34 cellular contexts compared by ENCODE assay signal in the genomic region with DNA sequence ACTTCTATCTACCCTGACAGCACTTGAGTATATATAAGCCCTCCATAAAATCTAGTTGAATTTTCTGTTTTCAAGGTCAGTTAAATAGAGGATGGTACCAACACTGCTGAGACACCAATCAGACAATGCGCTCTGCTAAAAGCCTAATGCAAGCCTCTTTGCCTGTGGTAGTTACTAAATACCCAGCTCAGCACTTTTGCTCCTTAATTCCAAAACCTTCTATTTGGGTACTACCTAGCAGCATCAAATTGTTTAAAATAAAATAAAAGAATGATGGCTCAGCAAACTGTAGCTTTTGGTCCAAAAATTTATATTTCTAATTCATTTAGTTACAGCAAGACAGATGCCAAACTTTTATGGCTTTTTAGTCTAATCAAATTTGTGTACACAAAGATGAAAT.
"Had no signal": no experiment of that assay in that cellular context is flagged by ENCODE, and none has a peak within 500 bp of the region (broad histone marks: within the 10 kb centered on the region; RNA-seq: fewer than 3 reads in every experiment).

No MANE protein-coding gene starts in this region.

- H3K36me3 ChIP-seq: MG63 had no signal

- H3K27me3 ChIP-seq: MG63 had no signal

- H3K4me3 ChIP-seq: MG63 had no signal

- DNase-seq: Kasumi-1, MG63, MM.1S, MV-4-11, NCI-H1048, NCI-H1092, NCI-H1092 treated with DMSO at 0.1 percent for 48 hours, NCI-H1105, NCI-H1105 treated with DMSO at 0.1 percent for 48 hours, NCI-H1417, NCI-H1417 treated with DMSO at 0.1 percent for 48 hours, NCI-H1436, NCI-H1436 treated with DMSO at 0.1 percent for 48 hours, NCI-H146, NCI-H1694, NCI-H1694 treated with DMSO at 0.1 percent for 48 hours, NCI-H187, NCI-H187 treated with DMSO at 0.1 percent for 48 hours, NCI-H1930, NCI-H2029, NCI-H2029 treated with DMSO at 0.1 percent for 48 hours, NCI-H2081, NCI-H2081 treated with DMSO at 0.1 percent for 48 hours, NCI-H2107, NCI-H2171, NCI-H2227 treated with DMSO at 0.1 percent for 48 hours, NCI-H226, NCI-H345, NCI-H446, NCI-H446 treated with DMSO at 0.1 percent for 48 hours, NCI-H510A, NCI-H510A treated with DMSO at 0.1 percent for 48 hours, NCI-H524, NCI-H524 treated with DMSO at 0.1 percent for 48 hours had no signal

- H3K9me3 ChIP-seq: MG63 had no signal
